Comparison of ENCODE assay signal across 25 cellular contexts in the genomic region with DNA sequence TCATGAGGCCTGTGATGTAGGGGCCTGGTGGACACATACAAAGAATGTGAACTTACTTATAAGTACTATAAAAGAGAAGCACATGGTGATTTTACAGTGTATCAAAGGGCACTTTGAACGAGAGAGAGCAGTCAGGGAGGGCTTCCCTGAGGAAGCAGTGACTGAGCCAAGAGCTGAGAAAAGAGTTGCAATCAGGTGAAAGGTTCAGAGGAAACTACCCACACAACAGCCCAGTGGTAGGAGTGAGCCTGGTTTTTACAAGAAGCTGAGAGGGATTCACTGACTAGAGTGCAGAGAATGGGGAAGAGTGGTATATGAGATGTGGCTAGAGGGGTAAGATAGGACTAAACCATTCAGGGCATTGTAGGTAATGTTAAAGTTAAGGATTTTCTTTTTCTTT. TPM values are rescaled to one million over a fixed set of nuclear protein-coding genes. Genes with fewer than 3 reads are reported as not detected.
DNase-seq lines count a peak whose midpoint lies in the region; ATAC-seq and TF ChIP-seq lines count a peak whose summit lies in the region.
"Had no signal": no experiment of that assay in that cellular context is flagged by ENCODE, and none has a peak within 500 bp of the region (broad histone marks: within the 10 kb centered on the region; RNA-seq: fewer than 3 reads in every experiment).

No MANE protein-coding gene starts in this region.

- H3K9me3 Mint-ChIP-seq in natural killer cell: no peaks in the 10 kb centered on the region
- no peaks in the 10 kb centered on the region for H3K9me3 Mint-ChIP-seq in natural killer cell treated with Interleukin-12 subunit alpha and Interleukin-12 subunit beta and Interleukin-15 and Interleukin-18, amount 100 ng/mL, for 72 hours
- H3K9me3 Mint-ChIP-seq in naive B cell: no peaks in the 10 kb centered on the region
- H3K9me3 Mint-ChIP-seq in neural progenitor cell: no peaks in the 10 kb centered on the region

- peaks cover 10% of the 10 kb centered on the region for H3K79me2 ChIP-seq in neural progenitor cell (ENCODE audit: low read depth)

- no peak overlapping the region for H3K4me2 ChIP-seq in neural progenitor cell
- H3K4me2 ChIP-seq: BLaER1, hepatocyte had no signal

- H3K4me3 Mint-ChIP-seq in natural killer cell (no peak overlapping the region), T-helper 17 cell (peak overlapping the region; percentile 43), naive B cell (no peak overlapping the region), neural progenitor cell (no peak overlapping the region)
- H3K4me3 Mint-ChIP-seq in natural killer cell treated with Interleukin-12 subunit alpha and Interleukin-12 subunit beta and Interleukin-15 and Interleukin-18, amount 100 ng/mL, for 72 hours: no peak overlapping the region

- H3K36me3 ChIP-seq in neural progenitor cell: peaks cover 23% of the 10 kb centered on the region

- no peak overlapping the region for H3K27ac ChIP-seq in neural progenitor cell
- H3K27ac ChIP-seq: BLaER1, foreskin keratinocyte, GM23248, hepatocyte, skin epidermis had no signal

- TF ChIP-seq CTCF in natural killer cell (IDR thresholded peaks at IDR 0.05) (no peak), neural progenitor cell (IDR thresholded peaks at IDR 0.05) (no peak)

- no peaks in the 10 kb centered on the region for H3K27me3 ChIP-seq in neural progenitor cell
- H3K27me3 ChIP-seq: BLaER1, foreskin keratinocyte, hepatocyte, MG63 had no signal

- DNase-seq in natural killer cell (no peak), T-helper 17 cell (no peak), naive B cell (no peak), neural progenitor cell (ENCODE audit: low spot score) (no peak), cerebellar nuclear complex (lab: John Stamatoyannopoulos, UW) (no peak)
- no peak for DNase-seq in natural killer cell treated with Interleukin-12 subunit alpha and Interleukin-12 subunit beta and Interleukin-15 and Interleukin-18, amount 100 ng/mL, for 72 hours (ENCODE audit: low spot score)
- DNase-seq: activated CD4-positive, alpha-beta T cell treated with anti-CD3 and anti-CD28 coated beads, Interleukin-2, amount 50 U/mL, for 4 hours; activated effector memory CD4-positive, alpha-beta T cell treated with Interleukin-2 at 50 U/mL for 16 hours; effector memory CD4-positive, alpha-beta T cell; erythroblast; foreskin keratinocyte; GM23248; KBM-7; MG63; NCI-H1436; NCI-H510A treated with DMSO at 0.1 percent for 48 hours; NK-92 treated with Interleukin-12 subunit alpha and Interleukin-12 subunit beta, amount 100 ng/mL, for 24 hours; SHP77; stimulated activated CD4-positive, alpha-beta T cell treated with anti-CD3 and anti-CD28 coated beads, Interleukin-1b, Interleukin-23, amount 100 ng/mL, for 48 hours; substantia nigra; T1000 had no signal

- H3K27me3 Mint-ChIP-seq in natural killer cell (ENCODE audit: low read depth in 2 of 2) (no peaks in the 10 kb centered on the region), T-helper 17 cell (no peaks in the 10 kb centered on the region), naive B cell (no peaks in the 10 kb centered on the region), neural progenitor cell (ENCODE audit: insufficient read depth, low read depth) (no peaks in the 10 kb centered on the region)
- no peaks in the 10 kb centered on the region for H3K27me3 Mint-ChIP-seq in natural killer cell treated with Interleukin-12 subunit alpha and Interleukin-12 subunit beta and Interleukin-15 and Interleukin-18, amount 100 ng/mL, for 72 hours

- H3K36me3 Mint-ChIP-seq in natural killer cell (no peaks in the 10 kb centered on the region), T-helper 17 cell (ENCODE audit: low read depth) (peaks cover 15% of the 10 kb centered on the region), naive B cell (peaks cover 10 to 19% of the 10 kb centered on the region in 2 donors), neural progenitor cell (peaks cover 18% of the 10 kb centered on the region)
- peaks cover 13% of the 10 kb centered on the region for H3K36me3 Mint-ChIP-seq in natural killer cell treated with Interleukin-12 subunit alpha and Interleukin-12 subunit beta and Interleukin-15 and Interleukin-18, amount 100 ng/mL, for 72 hours

- intact Hi-C loops in natural killer cell (cut with micrococcal nuclease): no loop called here

- no peaks in the 10 kb centered on the region for H3K4me1 ChIP-seq in neural progenitor cell
- H3K4me1 ChIP-seq: BLaER1 had no signal

- ATAC-seq in natural killer cell (no peak), T-helper 17 cell (no peak), naive B cell (ENCODE audit: low read depth in 2 of 2) (no peak), HG02798 (IDR thresholded peaks at IDR 0.05; ENCODE audit: poor library complexity, unreplicated experiment) (no peak)
- ATAC-seq in natural killer cell treated with Interleukin-12 subunit alpha and Interleukin-12 subunit beta and Interleukin-15 and Interleukin-18, amount 100 ng/mL, for 72 hours: no peak
- ATAC-seq: foreskin keratinocyte had no signal

- H3K4me3 ChIP-seq in neural progenitor cell: no peak overlapping the region
- H3K4me3 ChIP-seq: BLaER1, GM23248, hepatocyte, MG63, skin epidermis had no signal

- peaks cover 28 to 33% of the 10 kb centered on the region in 2 donors for H3K4me1 Mint-ChIP-seq in natural killer cell
- peaks cover 14 to 16% of the 10 kb centered on the region in 2 donors for H3K4me1 Mint-ChIP-seq in natural killer cell treated with Interleukin-12 subunit alpha and Interleukin-12 subunit beta and Interleukin-15 and Interleukin-18, amount 100 ng/mL, for 72 hours (ENCODE audit: low read depth in 2 of 2)
- peaks cover 20% of the 10 kb centered on the region for H3K4me1 Mint-ChIP-seq in T-helper 17 cell
- peaks cover 0 to 18% (median 13%) of the 10 kb centered on the region in 3 donors for H3K4me1 Mint-ChIP-seq in naive B cell
- H3K4me1 Mint-ChIP-seq in neural progenitor cell: peaks cover 7% of the 10 kb centered on the region

- no peak overlapping the region for H3K9ac ChIP-seq in neural progenitor cell
- H3K9ac ChIP-seq: BLaER1, GM23248 had no signal

- H4K20me1 ChIP-seq in neural progenitor cell (ENCODE audit: low read depth): peaks cover 9% of the 10 kb centered on the region

- peaks cover 3% of the 10 kb centered on the region for H3K9me3 ChIP-seq in T-helper 17 cell (ENCODE audit: control insufficient read depth, low read length, poor library complexity, severe bottlenecking)
- H3K9me3 ChIP-seq in neural progenitor cell (ENCODE audit: low read depth): no peaks in the 10 kb centered on the region
- H3K9me3 ChIP-seq: BLaER1, MG63 had no signal

- H2AFZ ChIP-seq in neural progenitor cell (replicated peaks): no peak overlapping the region
- H2AFZ ChIP-seq: GM23248, hepatocyte had no signal

- H3K27ac Mint-ChIP-seq in natural killer cell (peak overlapping the region; percentile 5 to 27), T-helper 17 cell (peak overlapping the region; percentile 54), naive B cell (peak overlapping the region in 5 of 6 donors; percentile 9 to 86 (median 47)), neural progenitor cell (no peak overlapping the region)
- H3K27ac Mint-ChIP-seq in natural killer cell treated with Interleukin-12 subunit alpha and Interleukin-12 subunit beta and Interleukin-15 and Interleukin-18, amount 100 ng/mL, for 72 hours: no peak overlapping the region

- H3F3A ChIP-seq in neural progenitor cell (ENCODE audit: low read depth): peaks cover 15% of the 10 kb centered on the region

RNA-seq across cellular contexts. Expression of gene CALML4, which starts 57.1 kb away (rescaled TPM):
- total RNA-seq in natural killer cell: 1 to 10 TPM; 2.1 to 3.9 (median 3.7) TPM
- 10 to 100 TPM in 1 of 2 donors, 1 to 10 TPM in 1; 5.1 to 18.7 TPM for total RNA-seq in natural killer cell treated with Interleukin-12 subunit alpha and Interleukin-12 subunit beta and Interleukin-15 and Interleukin-18, amount 100 ng/mL, for 72 hours
- total RNA-seq in T-helper 17 cell: 1 to 10 TPM; 2.4 to 2.6 TPM
- polyA plus RNA-seq in naive B cell (ENCODE audit: low read depth in 6 of 6): under 1 TPM in 1 of 6 donors, not detected in 5; 0.61 TPM
- 9.0 and 22.7 TPM in 2 replicates for total RNA-seq in neural progenitor cell (ENCODE audit: low replicate concordance)

Comparison
In these comparisons a context has a peak if more than half of its experiments do, and no peak if none do; other contexts are left out.
1. H3K27ac Mint-ChIP-seq: peak in natural killer cell (2 of 2), T-helper 17 cell (single experiment) and naive B cell (5 of 6); none in natural killer cell treated with Interleukin-12 subunit alpha and Interleukin-12 subunit beta and Interleukin-15 and Interleukin-18, amount 100 ng/mL, for 72 hours (0 of 2) and neural progenitor cell (single experiment).